ENCODE assay signal across 23 cellular contexts in genomic region chr7:79984210-79984609, GRCh38.
DNase-seq lines count a peak whose midpoint lies in the region; ATAC-seq, FAIRE-seq and TF ChIP-seq lines count a peak whose summit lies in the region.
"Had no signal": no experiment of that assay in that cellular context is flagged by ENCODE, and none has a peak within 500 bp of the region (broad histone marks: within the 10 kb centered on the region; RNA-seq: fewer than 3 reads in every experiment).

No MANE protein-coding gene starts in this region.

- TF ChIP-seq POLR2A in A549 (IDR thresholded peaks at IDR 0.05; ENCODE audit: low read length) = no peak

- H3K4me1 Mint-ChIP-seq in naive thymus-derived CD4-positive, alpha-beta T cell = no peaks in the 10 kb centered on the region

- 41% methylated on average over 2 of the region's 2 CpGs for WGBS in A549 (ENCODE audit: missing lambda C conversion rate)

- H3K27ac Mint-ChIP-seq in naive thymus-derived CD4-positive, alpha-beta T cell = no peak overlapping the region
- H3K27ac Mint-ChIP-seq: activated naive CD4-positive, alpha-beta T cell treated with anti-CD3 and anti-CD28 coated beads, Interleukin-2, amount 50 U/mL, for 72 hours; CD4-positive, alpha-beta T cell had no signal

- no peak for ATAC-seq in A549
- no peak for ATAC-seq in naive thymus-derived CD4-positive, alpha-beta T cell
- ATAC-seq: activated naive CD4-positive, alpha-beta T cell treated with anti-CD3 and anti-CD28 coated beads, Interleukin-2, amount 50 U/mL, for 72 hours; body of pancreas; gastrocnemius medialis had no signal

- H3K27me3 Mint-ChIP-seq in naive thymus-derived CD4-positive, alpha-beta T cell = no peaks in the 10 kb centered on the region
- H3K27me3 Mint-ChIP-seq: CD4-positive, alpha-beta T cell had no signal

- peaks cover 0 to 1% (median 0%) of the 10 kb centered on the region in 11 donors for H3K9me3 Mint-ChIP-seq in naive thymus-derived CD4-positive, alpha-beta T cell
- H3K9me3 Mint-ChIP-seq: activated naive CD4-positive, alpha-beta T cell treated with anti-CD3 and anti-CD28 coated beads, Interleukin-2, amount 50 U/mL, for 72 hours; CD4-positive, alpha-beta T cell had no signal

- no peaks in the 10 kb centered on the region for H3K36me3 ChIP-seq in adipocyte (ENCODE audit: control insufficient read depth, insufficient read depth, low read length, severe bottlenecking)
- H3K36me3 ChIP-seq in naive thymus-derived CD4-positive, alpha-beta T cell (ENCODE audit: control insufficient read depth in 2 of 3, insufficient read depth in 3 of 3, low read length in 3 of 3) = no peaks in the 10 kb centered on the region
- H3K36me3 ChIP-seq: gastrocnemius medialis, right atrium auricular region, uterus had no signal

- no peaks in the 10 kb centered on the region for H3K36me3 Mint-ChIP-seq in naive thymus-derived CD4-positive, alpha-beta T cell
- H3K36me3 Mint-ChIP-seq: activated naive CD4-positive, alpha-beta T cell treated with anti-CD3 and anti-CD28 coated beads, Interleukin-2, amount 50 U/mL, for 72 hours had no signal

- no peaks in the 10 kb centered on the region for H3K9me3 ChIP-seq in A549
- H3K9me3 ChIP-seq in adipocyte (ENCODE audit: control insufficient read depth, low read length) = no peaks in the 10 kb centered on the region
- H3K9me3 ChIP-seq in naive thymus-derived CD4-positive, alpha-beta T cell (ENCODE audit: control insufficient read depth in 2 of 3, low read length in 3 of 3) = no peaks in the 10 kb centered on the region
- H3K9me3 ChIP-seq: body of pancreas, gastrocnemius medialis, right atrium auricular region, uterus had no signal

- no peak overlapping the region for H3K4me3 Mint-ChIP-seq in naive thymus-derived CD4-positive, alpha-beta T cell
- H3K4me3 Mint-ChIP-seq: CD4-positive, alpha-beta T cell had no signal

- H3K4me2 ChIP-seq in A549 = no peak overlapping the region

- intact Hi-C loops in naive thymus-derived CD4-positive, alpha-beta T cell (cut with micrococcal nuclease) = no loop called here

- CTCF ChIA-PET in A549 (lab: Yijun Ruan, JAX) (no interaction called here), GM10248 (lab: Yijun Ruan, JAX) (no interaction called here)
- CTCF ChIA-PET in naive thymus-derived CD4-positive, alpha-beta T cell (lab: Charles Lee) = no interaction called here

- H3K27me3 ChIP-seq in adipocyte (replicated peaks; ENCODE audit: control insufficient read depth, insufficient read depth, low read length) = no peaks in the 10 kb centered on the region
- no peaks in the 10 kb centered on the region for H3K27me3 ChIP-seq in naive thymus-derived CD4-positive, alpha-beta T cell (ENCODE audit: control insufficient read depth in 2 of 2, insufficient read depth in 2 of 2, low read length in 2 of 2)
- H3K27me3 ChIP-seq: body of pancreas, gastrocnemius medialis, right atrium auricular region, uterus had no signal

- DNase-seq in A549 (ENCODE audit: low read depth in 1 of 2, low spot score in 1 of 2) = no peak
- DNase-seq in HCEC 1CT = peak; percentile 90
- DNase-seq in adipocyte (ENCODE audit: low read depth) = peak; percentile 46
- DNase-seq in fibroblast of peridontal ligament (ENCODE audit: extremely low read depth) = peak; percentile 64
- DNase-seq in GM10248 (ENCODE audit: extremely low spot score) = no peak
- DNase-seq in T-helper 1 cell = no peak
- DNase-seq in NCI-H187 treated with DMSO at 0.1 percent for 48 hours (lab: John Stamatoyannopoulos, UW) = no peak
- no peak for DNase-seq in naive thymus-derived CD4-positive, alpha-beta T cell
- DNase-seq: body of pancreas; CD4-positive, alpha-beta T cell; gastrocnemius medialis; Karpas-422; NCI-H1092 treated with DMSO at 0.1 percent for 48 hours; NCI-H2081; NCI-H510A; NK-92 treated with Interleukin-12 subunit alpha and Interleukin-12 subunit beta, amount 100 ng/mL, for 24 hours; occipital lobe; stimulated activated CD4-positive, alpha-beta T cell treated with anti-CD3 and anti-CD28 coated beads, Interleukin-15, amount 100 ng/mL, for 24 hours; SW 1271; uterus had no signal

- TF ChIP-seq EP300 in A549 (IDR thresholded peaks at IDR 0.05) = no peak

- no peak overlapping the region for H3K9ac ChIP-seq in adipocyte (ENCODE audit: low read length)

- TF ChIP-seq CTCF in A549 (IDR thresholded peaks at IDR 0.05) (no peak), GM10248 (IDR thresholded peaks at IDR 0.05; ENCODE audit: control extremely low read depth, extremely low read depth, low read depth, missing control alignments) (no peak)

- peak; percentile 18 for FAIRE-seq in A549 (lab: Jason Lieb, UNC)
- FAIRE-seq: endometrium had no signal

- no peak for TF ChIP-seq RAD21 in A549 (conservative IDR thresholded peaks at IDR 0.05 in 1 of 2, IDR thresholded peaks at IDR 0.05 in 1 of 2)

- H3K4me3 ChIP-seq in A549 (no peak overlapping the region), adipocyte (ENCODE audit: low read length) (no peak overlapping the region)
- H3K4me3 ChIP-seq in naive thymus-derived CD4-positive, alpha-beta T cell (ENCODE audit: low read length) = no peak overlapping the region
- H3K4me3 ChIP-seq: body of pancreas, gastrocnemius medialis, right atrium auricular region, uterus had no signal

- no peak overlapping the region for H3K27ac ChIP-seq in A549
- H3K27ac ChIP-seq in naive thymus-derived CD4-positive, alpha-beta T cell (ENCODE audit: low read depth, low read length) = no peak overlapping the region
- H3K27ac ChIP-seq: body of pancreas, gastrocnemius medialis, right atrium auricular region, uterus had no signal

- peaks cover 26% of the 10 kb centered on the region for H3K4me1 ChIP-seq in A549
- peaks cover 16% of the 10 kb centered on the region for H3K4me1 ChIP-seq in adipocyte (ENCODE audit: control insufficient read depth, insufficient read depth, low read length)
- H3K4me1 ChIP-seq in naive thymus-derived CD4-positive, alpha-beta T cell (ENCODE audit: control insufficient read depth in 2 of 2, insufficient read depth in 2 of 2, low read length in 2 of 2) = no peaks in the 10 kb centered on the region
- H3K4me1 ChIP-seq: body of pancreas, gastrocnemius medialis, right atrium auricular region, uterus had no signal

- POLR2A ChIA-PET in A549 (lab: Yijun Ruan, JAX) = no interaction called here
- POLR2A ChIA-PET in GM10248 (lab: Yijun Ruan, JAX) = no interaction called here
- POLR2A ChIA-PET in naive thymus-derived CD4-positive, alpha-beta T cell (lab: Charles Lee) = no interaction called here

TF ChIP-seq in A549, 52 proteins besides CTCF, POLR2A, EP300 and RAD21:
- TF ChIP-seq BHLHE40 (IDR thresholded peaks at IDR 0.05; ENCODE audit: low read depth, low read length) (no peak), RNF2 (IDR thresholded peaks at IDR 0.05; ENCODE audit: borderline replicate concordance, low read depth) (no peak), HOXA7 (CRISPR knock-in tag; IDR thresholded peaks at IDR 0.05) (no peak), MAFK (IDR thresholded peaks at IDR 0.05; ENCODE audit: partially characterized antibody) (no peak), TFCP2L1 (CRISPR knock-in tag; IDR thresholded peaks at IDR 0.05) (no peak), USF2 (IDR thresholded peaks at IDR 0.05) (no peak), HOXB5 (CRISPR knock-in tag; IDR thresholded peaks at IDR 0.05) (no peak), JUN (IDR thresholded peaks at IDR 0.05) (no peak), CHD4 (IDR thresholded peaks at IDR 0.05; ENCODE audit: borderline replicate concordance) (no peak), RCOR1 (IDR thresholded peaks at IDR 0.05; ENCODE audit: low read depth, low read length) (no peak), ATOH8 (CRISPR knock-in tag; IDR thresholded peaks at IDR 0.05; ENCODE audit: low read depth) (no peak), CBX2 (IDR thresholded peaks at IDR 0.05; ENCODE audit: borderline replicate concordance, low read depth) (no peak), HMGXB4 (CRISPR knock-in tag; IDR thresholded peaks at IDR 0.05; ENCODE audit: borderline replicate concordance) (no peak), MYC (IDR thresholded peaks at IDR 0.05; ENCODE audit: borderline replicate concordance, low read length) (no peak), FOSB (CRISPR knock-in tag; IDR thresholded peaks at IDR 0.05) (no peak)
- TF ChIP-seq, protein P1, sequence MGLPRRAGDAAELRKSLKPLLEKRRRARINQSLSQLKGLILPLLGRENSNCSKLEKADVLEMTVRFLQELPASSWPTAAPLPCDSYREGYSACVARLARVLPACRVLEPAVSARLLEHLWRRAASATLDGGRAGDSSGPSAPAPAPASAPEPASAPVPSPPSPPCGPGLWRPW (IDR thresholded peaks at IDR 0.05) = no peak

Comparison
In these comparisons a context has a peak if more than half of its experiments do, and no peak if none do; other contexts are left out.
1. DNase-seq: peak in HCEC 1CT (single experiment), adipocyte (single experiment) and fibroblast of peridontal ligament (single experiment); none in A549 (0 of 2), GM10248 (single experiment), T-helper 1 cell (0 of 5), NCI-H187 treated with DMSO at 0.1 percent for 48 hours (single experiment) and naive thymus-derived CD4-positive, alpha-beta T cell (0 of 9).